Comparison of ENCODE assay signal across 8 cellular contexts in genomic region chrX:37847733-37848197, GRCh38. TPM values are rescaled to one million over a fixed set of nuclear protein-coding genes. Genes with fewer than 3 reads are reported as not detected.
DNase-seq lines count a peak whose midpoint lies in the region; ATAC-seq, FAIRE-seq and TF ChIP-seq lines count a peak whose summit lies in the region.

No MANE protein-coding gene starts in this region.

- H3K9ac ChIP-seq in Karpas-422 (ENCODE audit: low read length): peak overlapping the region; percentile 77

- no peaks in the 10 kb centered on the region for H3K9me3 ChIP-seq in Karpas-422 (ENCODE audit: low read length)

- FAIRE-seq in GM12891 (lab: Jason Lieb, UNC): no peak

- H3K4me3 ChIP-seq in Karpas-422 (ENCODE audit: low read length): peak overlapping the region; percentile 82
- H3K4me3 ChIP-seq in epithelial cell of esophagus (ENCODE audit: low read length): peak overlapping the region; percentile 61
- H3K4me3 ChIP-seq in retinal pigment epithelial cell (ENCODE audit: low read length): peak overlapping the region; percentile 66

- H3K27me3 ChIP-seq in Karpas-422 (ENCODE audit: low read length): no peaks in the 10 kb centered on the region

- TF ChIP-seq POLR2A in GM12891 (IDR thresholded peaks at IDR 0.05; ENCODE audit: low read depth, low read length): no peak

- no peak overlapping the region for H3K27ac ChIP-seq in Karpas-422 (ENCODE audit: low read length)

- ATAC-seq in GM18907 (IDR thresholded peaks at IDR 0.05; ENCODE audit: unreplicated experiment): peak; percentile 1

- H3K4me2 ChIP-seq in Karpas-422 (ENCODE audit: low read depth, low read length, poor library complexity, severe bottlenecking): peak overlapping the region; percentile 88

- no peak for DNase-seq in Karpas-422
- DNase-seq in epithelial cell of esophagus (ENCODE audit: low read depth): no peak
- no peak for DNase-seq in retinal pigment epithelial cell (ENCODE audit: low read depth)
- no peak for DNase-seq in AML-193 (lab: John Stamatoyannopoulos, UW)
- no peak for DNase-seq in kidney tubule cell (ENCODE audit: low spot score)
- DNase-seq in COLO829 (ENCODE audit: low spot score): no peak
- DNase-seq in GM12891 (ENCODE audit: insufficient read length, low spot score): no peak

- peak overlapping the region; percentile 90; the same call in 1 of the 2 replicates for H2AFZ ChIP-seq in Karpas-422 (ENCODE audit: low read length)

- H3K36me3 ChIP-seq in Karpas-422 (ENCODE audit: insufficient read depth, low read length): no peaks in the 10 kb centered on the region

- H4K20me1 ChIP-seq in Karpas-422 (ENCODE audit: insufficient read depth, low read depth, low read length): no peaks in the 10 kb centered on the region

- H3K79me2 ChIP-seq in Karpas-422 (ENCODE audit: low read length): peaks cover 8% of the 10 kb centered on the region; the same call in 1 of the 2 replicates

- TF ChIP-seq CTCF in epithelial cell of esophagus (IDR thresholded peaks at IDR 0.05; ENCODE audit: insufficient read depth, low read depth, low read length, missing control alignments) (no peak), retinal pigment epithelial cell (conservative IDR thresholded peaks at IDR 0.05; ENCODE audit: low read depth, low read length) (no peak)

- H3K4me1 ChIP-seq in Karpas-422 (ENCODE audit: low read length): peaks cover 16% of the 10 kb centered on the region

- H3K9me2 ChIP-seq in Karpas-422 (replicated peaks; ENCODE audit: insufficient read depth, low read length): no peaks in the 10 kb centered on the region

TF ChIP-seq in GM12891, 5 proteins besides CTCF, POLR2A, EP300 and RAD21:
- TF ChIP-seq SPI1 (IDR thresholded peaks at IDR 0.05; ENCODE audit: low read depth, low read length) (no peak), TAF1 (IDR thresholded peaks at IDR 0.05; ENCODE audit: low read depth, low read length) (no peak), PAX5 (IDR thresholded peaks at IDR 0.05; ENCODE audit: insufficient read depth, low read length, severe bottlenecking) (no peak), POLR2AphosphoS5 (IDR thresholded peaks at IDR 0.05; ENCODE audit: low read depth, low read length) (no peak), POU2F2 (IDR thresholded peaks at IDR 0.05; ENCODE audit: low read depth, low read length) (no peak)

RNA-seq across cellular contexts. Expression of gene DYNLT3, which starts 0.4 kb away (rescaled TPM):
- 22.5 and 33.5 TPM in 2 replicates for total RNA-seq in Karpas-422 (2014; rRNA removed; shearing (Covaris generic); ENCODE audit: low replicate concordance)
- 7.4 TPM for polyA plus RNA-seq in GM12891 (2012; ENCODE audit: low read depth, missing spikeins)
